In the genomic region with DNA sequence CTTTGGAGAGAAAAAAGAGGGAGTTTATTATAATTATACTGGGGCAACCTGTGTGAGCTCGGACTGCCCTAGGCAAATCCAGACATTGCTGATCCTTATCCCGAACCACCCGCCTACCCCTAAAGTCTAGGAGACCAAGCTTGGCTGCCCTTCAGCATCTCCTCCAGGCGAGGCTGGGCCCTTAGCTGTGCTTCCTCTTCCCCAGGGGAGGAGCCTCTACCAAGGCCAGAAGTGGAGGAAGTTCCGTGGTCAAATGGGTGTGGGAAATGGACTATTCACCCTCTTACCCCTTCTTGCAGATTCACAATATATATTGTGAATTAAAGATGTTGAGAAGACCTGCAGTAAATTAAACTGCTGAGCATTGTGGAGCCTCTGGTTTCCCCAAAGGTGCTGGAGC, we compare ENCODE assay signal across 16 cellular contexts.
"Had no signal": no experiment of that assay in that cellular context is flagged by ENCODE, and none has a peak within 500 bp of the region (broad histone marks: within the 10 kb centered on the region; RNA-seq: fewer than 3 reads in every experiment).

No MANE protein-coding gene starts in this region.

- H3K36me3 ChIP-seq: left ventricle myocardium inferior, spleen, transverse colon had no signal

- H3K36me3 Mint-ChIP-seq: activated naive CD4-positive, alpha-beta T cell treated with anti-CD3 and anti-CD28 coated beads, Interleukin-2, amount 50 U/mL, for 72 hours; mesothelial cell of epicardium; naive B cell; stimulated activated memory B cell treated with anti-CD40 and anti-IgM and Interleukin-4, amounts not matched to agents 10 μg/mL and 1 μg/mL and 100 μg/mL, for 72 hours had no signal

- H3K9me3 ChIP-seq: body of pancreas, left ventricle myocardium inferior, spleen, transverse colon had no signal

- DNase-seq: activated CD4-positive, alpha-beta T cell treated with anti-CD3 and anti-CD28 coated beads, Interleukin-2, amount 50 U/mL, for 1 hour; activated T-cell treated with anti-CD3 and anti-CD28 coated beads for 4 hours; amniotic stem cell; body of pancreas; foreskin melanocyte; head of caudate nucleus; left ventricle myocardium inferior; naive B cell; posterior cingulate gyrus; spleen; stimulated activated CD4-positive, alpha-beta T cell treated with anti-CD3 and anti-CD28 coated beads, Interleukin-1b, Interleukin-23, amount 100 ng/mL, for 48 hours; transverse colon had no signal

- H3K9me3 Mint-ChIP-seq: activated naive CD4-positive, alpha-beta T cell treated with anti-CD3 and anti-CD28 coated beads, Interleukin-2, amount 50 U/mL, for 72 hours; mesothelial cell of epicardium; naive B cell; stimulated activated memory B cell treated with anti-CD40 and anti-IgM and Interleukin-4, amounts not matched to agents 10 μg/mL and 1 μg/mL and 100 μg/mL, for 72 hours; T-helper 1 cell treated with Interleukin-12 subunit alpha and Interleukin-12 subunit beta and Interleukin-4 antibody, amounts not matched to agents 30 μg/mL and 1 μg/mL, for 36 hours had no signal

- H3K27me3 ChIP-seq: body of pancreas, transverse colon had no signal

- H3K4me3 ChIP-seq: body of pancreas, left ventricle myocardium inferior, spleen, transverse colon had no signal

- H3K4me1 Mint-ChIP-seq: stimulated activated memory B cell treated with anti-CD40 and anti-IgM and Interleukin-4, amounts not matched to agents 10 μg/mL and 1 μg/mL and 100 μg/mL, for 72 hours had no signal

- H3K27ac ChIP-seq: body of pancreas, left ventricle myocardium inferior, spleen, transverse colon had no signal

- H3K4me3 Mint-ChIP-seq: mesothelial cell of epicardium; naive B cell; stimulated activated memory B cell treated with anti-CD40 and anti-IgM and Interleukin-4, amounts not matched to agents 10 μg/mL and 1 μg/mL and 100 μg/mL, for 72 hours; T-helper 1 cell treated with Interleukin-12 subunit alpha and Interleukin-12 subunit beta and Interleukin-4 antibody, amounts not matched to agents 30 μg/mL and 1 μg/mL, for 36 hours had no signal

- H3K27ac Mint-ChIP-seq: activated naive CD4-positive, alpha-beta T cell treated with anti-CD3 and anti-CD28 coated beads, Interleukin-2, amount 50 U/mL, for 72 hours; mesothelial cell of epicardium; naive B cell; stimulated activated memory B cell treated with anti-CD40 and anti-IgM and Interleukin-4, amounts not matched to agents 10 μg/mL and 1 μg/mL and 100 μg/mL, for 72 hours; T-helper 1 cell treated with Interleukin-12 subunit alpha and Interleukin-12 subunit beta and Interleukin-4 antibody, amounts not matched to agents 30 μg/mL and 1 μg/mL, for 36 hours had no signal
